In the genomic region with DNA sequence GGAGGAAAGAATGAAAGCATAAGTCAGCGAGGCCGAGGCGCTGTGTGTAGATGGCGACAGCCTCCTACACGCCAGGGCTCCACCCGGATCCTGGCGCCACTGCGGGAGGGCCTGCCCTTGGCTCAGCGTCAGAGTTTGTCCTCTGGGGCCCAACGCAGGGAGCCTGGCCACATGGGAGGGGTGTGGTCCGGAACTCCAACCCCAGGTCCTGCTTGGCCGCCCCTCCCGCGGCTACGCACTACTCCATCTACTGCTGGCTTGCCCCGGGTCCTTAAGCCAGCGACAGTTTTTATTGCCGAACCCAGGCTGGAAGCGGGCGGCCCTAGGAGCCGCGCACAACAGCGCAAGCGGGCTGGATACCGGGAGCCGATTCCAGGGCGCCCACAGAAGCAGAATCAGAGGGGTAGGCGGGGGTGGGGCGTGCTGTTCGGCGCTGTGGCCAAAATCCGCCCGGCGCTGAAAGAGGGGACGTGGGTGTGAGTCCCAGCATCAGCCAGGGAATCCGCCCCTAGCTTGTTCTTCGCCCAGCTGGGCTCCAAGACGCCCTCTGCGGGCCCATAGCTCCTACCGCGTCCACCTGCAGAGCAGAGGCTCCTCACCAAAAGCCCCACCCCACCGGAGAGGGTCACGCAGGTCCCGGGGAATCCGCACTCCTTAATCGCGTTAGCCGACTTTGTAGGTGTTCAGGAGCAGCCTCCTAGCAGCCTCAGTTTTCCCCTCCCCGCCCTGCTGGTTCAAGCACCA, we compare ENCODE assay signal across 8 cellular contexts. TPM values are rescaled to one million over a fixed set of nuclear protein-coding genes. Genes with fewer than 3 reads are reported as not detected.
DNase-seq lines count a peak whose midpoint lies in the region; ATAC-seq and TF ChIP-seq lines count a peak whose summit lies in the region.

No MANE protein-coding gene starts in this region.

- peaks cover 40% of the 10 kb centered on the region for H3K4me1 Mint-ChIP-seq in chondrocyte (ENCODE audit: low read depth)

- no peaks in the 10 kb centered on the region for H3K36me3 Mint-ChIP-seq in chondrocyte (ENCODE audit: low read depth)

- peak overlapping the region; percentile 63 for H3K27ac Mint-ChIP-seq in chondrocyte (ENCODE audit: unreplicated experiment)

- DNase-seq in SIG-M5 treated with dmso at 0.1 percent for 504 hours (lab: John Stamatoyannopoulos, UW; ENCODE audit: unreplicated experiment) (peak; percentile 35), SIG-M5 (lab: John Stamatoyannopoulos, UW) (no peak), MV-4-11 (lab: John Stamatoyannopoulos, UW) (peak; percentile 50), UCSD-AML1 (lab: John Stamatoyannopoulos, UW; ENCODE audit: unreplicated experiment) (peak; percentile 74), chondrocyte (ENCODE audit: low spot score) (no peak), left colon (peak; percentile 89 to 96)
- DNase-seq in stimulated activated CD8-positive, alpha-beta memory T cell treated with anti-CD3 and anti-CD28 coated beads, Interleukin-4, amount 100 ng/mL, for 48 hours, result peak; percentile 62

- no peaks in the 10 kb centered on the region for H3K27me3 Mint-ChIP-seq in chondrocyte (ENCODE audit: low read depth)

- H3K4me3 Mint-ChIP-seq in chondrocyte (ENCODE audit: unreplicated experiment), result peak overlapping the region; percentile 83

- peak; percentile 78 for ATAC-seq in left colon
- ATAC-seq in GM19397 (IDR thresholded peaks at IDR 0.05; ENCODE audit: unreplicated experiment), result no peak

- no peaks in the 10 kb centered on the region for H3K9me3 Mint-ChIP-seq in chondrocyte (ENCODE audit: low read depth)

- intact Hi-C loops in left colon (cut with DNase I, micrococcal nuclease), result no loop called here

- peak; percentile 75 for TF ChIP-seq CTCF in chondrocyte (IDR thresholded peaks at IDR 0.05)

RNA-seq across cellular contexts. Expression of a gene that starts 4.5 kb away (rescaled TPM):
- total RNA-seq in chondrocyte (18.9 to 43.4 TPM (median 19.8 TPM) in 3 replicates), left colon (10 to 100 TPM; 17.7 to 21.0 TPM)

RNA-seq across cellular contexts. Expression of a gene that starts 35.3 kb away (rescaled TPM):
- total RNA-seq in chondrocyte (92.4 to 101 TPM (median 96.9 TPM) in 3 replicates), left colon (10 to 100 TPM; 14.7 to 22.0 TPM)

RNA-seq across cellular contexts. Expression of a gene that starts 35.4 kb away (rescaled TPM):
- total RNA-seq in chondrocyte, result 1.4 to 1.8 TPM (median 1.7 TPM) in 3 replicates
- under 1 TPM; 0.21 to 0.78 TPM for total RNA-seq in left colon

Comparison
In these comparisons a context has a peak if more than half of its experiments do, and no peak if none do; other contexts are left out.
1. DNase-seq: peak in SIG-M5 treated with dmso at 0.1 percent for 504 hours (single experiment), MV-4-11 (single experiment), UCSD-AML1 (single experiment), left colon (2 of 2) and stimulated activated CD8-positive, alpha-beta memory T cell treated with anti-CD3 and anti-CD28 coated beads, Interleukin-4, amount 100 ng/mL, for 48 hours (single experiment); none in SIG-M5 (single experiment) and chondrocyte (single experiment).